In the genomic region with DNA sequence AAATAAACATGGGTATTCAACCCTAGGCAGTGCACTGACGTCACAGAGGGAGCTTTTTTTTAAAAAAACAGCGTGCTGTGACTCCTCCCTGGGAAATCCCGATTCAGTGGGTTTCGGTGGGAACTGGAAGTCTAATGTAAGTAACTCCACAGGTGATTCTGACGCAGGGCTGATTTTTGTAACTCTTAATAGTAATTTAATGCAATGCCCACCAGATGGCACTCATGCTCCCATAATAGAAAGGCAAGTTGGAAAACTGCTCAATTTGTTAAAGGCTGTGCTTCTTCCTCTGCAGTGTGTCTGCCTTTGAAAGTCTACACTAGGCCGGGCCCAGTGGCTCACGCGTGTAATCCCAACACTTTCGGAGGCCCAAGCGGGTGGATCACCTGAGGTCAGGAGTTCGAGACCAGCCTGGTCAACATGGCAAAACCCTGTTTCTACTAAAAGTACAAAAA, we compare ENCODE assay signal across 8 cellular contexts. TPM values are rescaled to one million over a fixed set of nuclear protein-coding genes. Genes with fewer than 3 reads are reported as not detected.
DNase-seq lines count a peak whose midpoint lies in the region; ATAC-seq and TF ChIP-seq lines count a peak whose summit lies in the region.

No MANE protein-coding gene starts in this region.

- peak; percentile 87 for DNase-seq in G401 (ENCODE audit: low spot score)
- peak; percentile 93 for DNase-seq in GM23248
- peak; percentile 79 for DNase-seq in M059J (ENCODE audit: low read depth)
- peak; percentile 78 for DNase-seq in SK-N-DZ (ENCODE audit: low spot score)
- peak; percentile 49 for DNase-seq in activated naive CD8-positive, alpha-beta T cell treated with anti-CD3 and anti-CD28 coated beads for 36 hours
- peak in 38 of 42 donors; percentile 9 to 82 (median 55) for DNase-seq in head of caudate nucleus
- DNase-seq in psoas muscle, result peak in 1 of 2 donors; percentile 25

- peak; percentile 61 for TF ChIP-seq CTCF in psoas muscle (IDR thresholded peaks at IDR 0.05)

- in situ Hi-C loops in G401 (cut with HindIII; ENCODE audit: low sequenced_read_pairs) (no loop called here), GM23248 (cut with MboI) (no loop called here)

- H3F3A ChIP-seq in GM23248 (ENCODE audit: insufficient read depth), result peaks cover 43% of the 10 kb centered on the region

- H3K36me3 ChIP-seq in GM23248 (ENCODE audit: low read depth) (no peaks in the 10 kb centered on the region), psoas muscle (ENCODE audit: insufficient read depth in 1 of 2, low read depth in 1 of 2) (no peaks in the 10 kb centered on the region)

- H2AFZ ChIP-seq in GM23248, result peak overlapping the region; percentile 75

- H3K27me3 ChIP-seq in GM23248 (replicated peaks; ENCODE audit: insufficient read depth) (no peaks in the 10 kb centered on the region), psoas muscle (ENCODE audit: insufficient read depth in 3 of 3, low read length in 2 of 3) (no peaks in the 10 kb centered on the region)

- peak overlapping the region; percentile 94 for H3K27ac ChIP-seq in GM23248
- peak overlapping the region; percentile 3 for H3K27ac ChIP-seq in psoas muscle

- intact Hi-C loops in head of caudate nucleus (cut with DNase I), result no loop called here
- intact Hi-C loops in psoas muscle (cut with DNase I), result loop anchor here (5.0 kb wide), 1 partner anchor 429 kb away; no protein-coding TSS in a partner anchor

- H3K4me2 ChIP-seq in GM23248 (ENCODE audit: unreplicated experiment), result peak overlapping the region; percentile 91

- H3K4me1 Mint-ChIP-seq in activated naive CD8-positive, alpha-beta T cell treated with anti-CD3 and anti-CD28 coated beads for 36 hours, result peaks cover 6% of the 10 kb centered on the region

- whole genome bisulfite sequencing in GM23248 (ENCODE audit: low coverage in 1 of 2, low lambda C conversion rate in 2 of 2, missing lambda C conversion rate in 2 of 2), 2 experiments, result 10 to 15% methylated on average over 11 of the region's 11 CpGs
- 9 to 10% (median 10%) methylated on average over 11 of the region's 11 CpGs for WGBS in psoas muscle, 3 donors

- peak overlapping the region; percentile 80 for H3K9ac ChIP-seq in GM23248

- H3K9me3 ChIP-seq in GM23248 (ENCODE audit: low read depth), result no peaks in the 10 kb centered on the region
- no peaks in the 10 kb centered on the region for H3K9me3 ChIP-seq in psoas muscle

- no peaks in the 10 kb centered on the region for H3K9me2 ChIP-seq in GM23248 (ENCODE audit: insufficient read depth)

- H3K4me1 ChIP-seq in GM23248 (ENCODE audit: insufficient read depth) (peaks cover 39% of the 10 kb centered on the region), psoas muscle (no peaks in the 10 kb centered on the region)

- H3K27me3 Mint-ChIP-seq in activated naive CD8-positive, alpha-beta T cell treated with anti-CD3 and anti-CD28 coated beads for 36 hours, result no peaks in the 10 kb centered on the region

- H3K27ac Mint-ChIP-seq in activated naive CD8-positive, alpha-beta T cell treated with anti-CD3 and anti-CD28 coated beads for 36 hours, result no peak overlapping the region

- H3K9me3 Mint-ChIP-seq in activated naive CD8-positive, alpha-beta T cell treated with anti-CD3 and anti-CD28 coated beads for 36 hours, result no peaks in the 10 kb centered on the region

- no peaks in the 10 kb centered on the region for H3K79me2 ChIP-seq in GM23248 (ENCODE audit: insufficient read depth)

- H3K4me3 Mint-ChIP-seq in activated naive CD8-positive, alpha-beta T cell treated with anti-CD3 and anti-CD28 coated beads for 36 hours, result no peak overlapping the region

- ATAC-seq in psoas muscle (peak; percentile 77 to 96 (median 80)), GM21381 (IDR thresholded peaks at IDR 0.05; ENCODE audit: unreplicated experiment) (no peak)

- peaks cover 4% of the 10 kb centered on the region for H3K36me3 Mint-ChIP-seq in activated naive CD8-positive, alpha-beta T cell treated with anti-CD3 and anti-CD28 coated beads for 36 hours

- H4K20me1 ChIP-seq in GM23248 (ENCODE audit: insufficient read depth), result no peaks in the 10 kb centered on the region

- peak overlapping the region; percentile 70 for H3K4me3 ChIP-seq in GM23248
- peak overlapping the region; percentile 17 for H3K4me3 ChIP-seq in psoas muscle

RNA-seq across cellular contexts. Expression of a gene that starts 10.9 kb away (rescaled TPM):
- total RNA-seq in G401 (2014; rRNA removed; shearing (Covaris generic)), result 14.9 and 26.7 TPM in 2 replicates
- total RNA-seq in GM23248 (2014; rRNA removed; shearing (Covaris generic)), result 104 and 109 TPM in 2 replicates
- 236 and 252 TPM in 2 replicates for polyA plus RNA-seq in GM23248 (2016; fragmentation: Nextera tagmentation; extraction: Ambion mirVana)
- 73.1 and 77.5 TPM in 2 replicates for total RNA-seq in M059J (2014; rRNA removed; shearing (Covaris generic))
- polyA plus RNA-seq in SK-N-DZ (2014; cell fraction: cytosol; rRNA removed), result 36.9 and 37.8 TPM in 2 replicates
- polyA plus RNA-seq in SK-N-DZ (2014; cell fraction: nucleus; rRNA removed), result 17.5 and 18.9 TPM in 2 replicates
- total RNA-seq in activated naive CD8-positive, alpha-beta T cell treated with anti-CD3 and anti-CD28 coated beads for 36 hours, result 10 to 100 TPM; 56.7 to 59.5 TPM
- total RNA-seq in psoas muscle, result 10 to 100 TPM; 19.7 to 41.6 (median 25.8) TPM
- 10 to 100 TPM; 23.8 to 43.2 (median 29.0) TPM for polyA plus RNA-seq in psoas muscle
